Comparison of ENCODE assay signal across 20 cellular contexts in the genomic region with DNA sequence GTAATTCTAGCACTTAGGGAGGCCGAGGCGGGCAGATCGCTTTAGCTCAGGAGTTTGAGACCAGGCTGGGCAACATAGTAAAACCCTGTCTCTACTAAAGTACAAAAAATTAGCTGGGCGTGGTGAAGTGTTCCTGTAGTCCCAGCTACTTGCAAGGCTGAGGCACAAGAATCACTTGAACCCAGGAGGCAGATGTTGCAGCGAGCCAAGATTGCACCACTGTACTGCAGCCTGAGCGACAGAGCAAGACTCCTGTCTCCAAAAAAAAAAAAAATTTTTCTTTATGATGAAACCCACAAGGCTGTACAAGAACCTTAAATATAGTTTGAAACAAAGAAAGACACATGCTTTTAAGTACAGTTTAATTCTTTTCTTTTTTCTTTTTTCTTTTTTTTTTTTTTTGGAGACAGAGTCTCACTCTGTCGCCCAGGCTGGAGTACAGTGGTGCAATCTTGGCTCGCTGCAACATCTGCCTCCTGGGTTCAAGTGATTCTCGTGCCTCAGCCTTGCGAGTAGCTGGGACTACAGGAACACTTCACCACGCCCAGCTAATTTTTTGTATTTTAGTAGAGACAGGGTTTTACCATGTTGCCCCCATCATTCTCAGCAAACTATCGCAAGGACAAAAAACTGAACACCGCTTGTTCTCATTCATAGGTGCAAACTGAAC. TPM values are rescaled to one million over a fixed set of nuclear protein-coding genes. Genes with fewer than 3 reads are reported as not detected.
"Had no signal": no experiment of that assay in that cellular context is flagged by ENCODE, and none has a peak within 500 bp of the region (broad histone marks: within the 10 kb centered on the region; RNA-seq: fewer than 3 reads in every experiment).

No MANE protein-coding gene starts in this region.

RNA-seq across cellular contexts. Expression of gene GFRA4, which starts 47.9 kb away (rescaled TPM):
- total RNA-seq: colonic mucosa, dermis microvascular lymphatic vessel endothelial cell, endodermal cell, esophagus mucosa, esophagus squamous epithelium, gastrocnemius medialis, glomerular endothelial cell, heart right ventricle, kidney, left colon, left lobe of liver, left ventricle myocardium superior, lower leg skin, lower lobe of right lung, lung microvascular endothelial cell, mesenteric fat pad, mesothelial cell of epicardium, mucosa of descending colon, myocyte had no signal
- polyA plus RNA-seq: heart right ventricle, immature natural killer cell had no signal
